Comparison of ENCODE assay signal across 8 cellular contexts in genomic region chr14:63770187-63770807, GRCh38. TPM values are rescaled to one million over a fixed set of nuclear protein-coding genes. Genes with fewer than 3 reads are reported as not detected.
DNase-seq lines count a peak whose midpoint lies in the region; ATAC-seq and TF ChIP-seq lines count a peak whose summit lies in the region.

No MANE protein-coding gene starts in this region.

- no peak overlapping the region for H3K9ac ChIP-seq in mammary epithelial cell (ENCODE audit: insufficient read depth, low read length)

- H4K20me1 ChIP-seq in mammary epithelial cell (ENCODE audit: insufficient read depth, low read length), result no peaks in the 10 kb centered on the region

- peak overlapping the region; percentile 49 for H3K27ac Mint-ChIP-seq in T-helper 2 cell treated with Interferon-gamma antibody and Interleukin-4, amounts not matched to agents 5 μg/mL and 100 μg/mL, for 36 hours
- H3K27ac Mint-ChIP-seq in stimulated activated naive CD8-positive, alpha-beta T cell treated with anti-CD3 and anti-CD28 coated beads, Interleukin-15, amount 100 ng/mL, for 72 hours, result no peak overlapping the region

- H3K27ac ChIP-seq in cardiac muscle cell (no peak overlapping the region), mammary epithelial cell (ENCODE audit: insufficient read depth, low read depth, low read length) (no peak overlapping the region)

- peak; percentile 67 for TF ChIP-seq CTCF in cardiac muscle cell (IDR thresholded peaks at IDR 0.05; ENCODE audit: low read depth, low read length)
- peak; percentile 54 to 72 for TF ChIP-seq CTCF in mammary epithelial cell (conservative IDR thresholded peaks at IDR 0.05 in 1 of 2, IDR thresholded peaks at IDR 0.05 in 1 of 2; ENCODE audit: extremely low read depth in 1 of 2, insufficient read depth in 1 of 2, low read depth in 1 of 2, low read length in 2 of 2)

- H3K4me3 ChIP-seq in cardiac muscle cell (no peak overlapping the region), mammary epithelial cell (replicated peaks in 1 of 3; ENCODE audit: insufficient read depth in 1 of 3, low read depth in 2 of 3, low read length in 3 of 3) (no peak overlapping the region)

- H2AFZ ChIP-seq in mammary epithelial cell (ENCODE audit: low read depth, low read length), result no peak overlapping the region

- peak in 1 of 2 donors; percentile 77 for DNase-seq in cardiac muscle cell (ENCODE audit: low read depth in 1 of 2, low spot score in 1 of 2)
- no peak for DNase-seq in cardiac septum (ENCODE audit: low spot score)
- DNase-seq in HT-29 (ENCODE audit: low spot score), result peak; percentile 59
- peak; percentile 14 for DNase-seq in T-helper 2 cell treated with Interferon-gamma antibody and Interleukin-4, amounts not matched to agents 5 μg/mL and 100 μg/mL, for 36 hours (ENCODE audit: low spot score)
- peak; percentile 40 for DNase-seq in mammary epithelial cell
- no peak for DNase-seq in left lobe of liver (ENCODE audit: low spot score)
- DNase-seq in stimulated activated naive CD8-positive, alpha-beta T cell treated with anti-CD3 and anti-CD28 coated beads, Interleukin-15, amount 100 ng/mL, for 72 hours, result peak; percentile 26 to 33
- no peak for DNase-seq in NCI-H2029 treated with DMSO at 0.1 percent for 48 hours (lab: John Stamatoyannopoulos, UW)

- no peaks in the 10 kb centered on the region for H3K9me3 ChIP-seq in cardiac muscle cell (ENCODE audit: low read depth)
- no peaks in the 10 kb centered on the region for H3K9me3 ChIP-seq in mammary epithelial cell (replicated peaks; ENCODE audit: insufficient read depth, low read length)

- peaks cover 10% of the 10 kb centered on the region for H3K4me1 Mint-ChIP-seq in T-helper 2 cell treated with Interferon-gamma antibody and Interleukin-4, amounts not matched to agents 5 μg/mL and 100 μg/mL, for 36 hours (ENCODE audit: low read depth)
- H3K4me1 Mint-ChIP-seq in stimulated activated naive CD8-positive, alpha-beta T cell treated with anti-CD3 and anti-CD28 coated beads, Interleukin-15, amount 100 ng/mL, for 72 hours, result no peaks in the 10 kb centered on the region

- H3K4me2 ChIP-seq in mammary epithelial cell (ENCODE audit: insufficient read depth, low read depth, low read length), result no peak overlapping the region

- peak; percentile 94 for ATAC-seq in left lobe of liver
- ATAC-seq in stimulated activated naive CD8-positive, alpha-beta T cell treated with anti-CD3 and anti-CD28 coated beads, Interleukin-15, amount 100 ng/mL, for 72 hours, result peak; percentile 79

- CTCF ChIA-PET in mammary epithelial cell (lab: Charles Lee; ENCODE audit: low non-redundant PET), result interaction anchor here (0.7 to 1.0 kb wide), 2 partner anchors 128 to 277 kb away, joined by 4 to 5 read pairs; no protein-coding TSS in a partner anchor

- H3K79me2 ChIP-seq in mammary epithelial cell (ENCODE audit: insufficient read depth, low read length), result no peaks in the 10 kb centered on the region

- H3K27me3 ChIP-seq in cardiac muscle cell, result no peaks in the 10 kb centered on the region
- no peaks in the 10 kb centered on the region for H3K27me3 ChIP-seq in mammary epithelial cell (ENCODE audit: insufficient read depth, low read length)

- 33% methylated on average over 3 of the region's 3 CpGs for WGBS in mammary epithelial cell (ENCODE audit: low coverage, missing lambda C conversion rate)

- H3K4me1 ChIP-seq in cardiac muscle cell (ENCODE audit: low read depth), result no peaks in the 10 kb centered on the region
- peaks cover 11% of the 10 kb centered on the region for H3K4me1 ChIP-seq in mammary epithelial cell (ENCODE audit: insufficient read depth, low read length)

- no peaks in the 10 kb centered on the region for H3K27me3 Mint-ChIP-seq in T-helper 2 cell treated with Interferon-gamma antibody and Interleukin-4, amounts not matched to agents 5 μg/mL and 100 μg/mL, for 36 hours (ENCODE audit: low read depth)
- no peaks in the 10 kb centered on the region for H3K27me3 Mint-ChIP-seq in stimulated activated naive CD8-positive, alpha-beta T cell treated with anti-CD3 and anti-CD28 coated beads, Interleukin-15, amount 100 ng/mL, for 72 hours

- no peaks in the 10 kb centered on the region for H3K36me3 ChIP-seq in cardiac muscle cell
- no peaks in the 10 kb centered on the region for H3K36me3 ChIP-seq in mammary epithelial cell (ENCODE audit: insufficient read depth, low read length)

- in situ Hi-C loops in mammary epithelial cell (cut with MboI; ENCODE audit: low sequenced_read_pairs in 2 of 2), result loop anchor here in 1 of 2 donors (25.0 kb wide), 1 partner anchor 383 kb away; no protein-coding TSS in a partner anchor

- no peaks in the 10 kb centered on the region for H3K36me3 Mint-ChIP-seq in T-helper 2 cell treated with Interferon-gamma antibody and Interleukin-4, amounts not matched to agents 5 μg/mL and 100 μg/mL, for 36 hours (ENCODE audit: low read depth)

- dilution Hi-C loops in mammary epithelial cell (cut with HindIII; ENCODE audit: low sequenced_read_pairs), result loop anchor here (10.0 kb wide), 1 partner anchor 45 kb away; the partner anchor contains the start of gene SGPP1

- no peaks in the 10 kb centered on the region for H3K9me3 Mint-ChIP-seq in T-helper 2 cell treated with Interferon-gamma antibody and Interleukin-4, amounts not matched to agents 5 μg/mL and 100 μg/mL, for 36 hours
- H3K9me3 Mint-ChIP-seq in stimulated activated naive CD8-positive, alpha-beta T cell treated with anti-CD3 and anti-CD28 coated beads, Interleukin-15, amount 100 ng/mL, for 72 hours, result no peaks in the 10 kb centered on the region

- intact Hi-C loops in cardiac septum (cut with DNase I), result no loop called here
- intact Hi-C loops in mammary epithelial cell (cut with micrococcal nuclease), result loop anchor here (1.0 to 5.0 kb wide), 5 partner anchors 41 to 381 kb away; partner anchors contain the start of genes PPP2R5E, SGPP1 and WDR89

- H3K4me3 Mint-ChIP-seq in T-helper 2 cell treated with Interferon-gamma antibody and Interleukin-4, amounts not matched to agents 5 μg/mL and 100 μg/mL, for 36 hours, result no peak overlapping the region
- H3K4me3 Mint-ChIP-seq in stimulated activated naive CD8-positive, alpha-beta T cell treated with anti-CD3 and anti-CD28 coated beads, Interleukin-15, amount 100 ng/mL, for 72 hours, result no peak overlapping the region

- no TSS peak for BruUV-seq in mammary epithelial cell (replicated peaks; lab: Mats Ljungman, UMichigan)

RNA-seq across cellular contexts. Expression of gene SGPP1, which starts 42.4 kb away (rescaled TPM):
- total RNA-seq in cardiac muscle cell, result 10.6 and 11.0 TPM in 2 replicates
- 12.2 and 17.5 TPM in 2 replicates for polyA plus RNA-seq in cardiac muscle cell
- total RNA-seq in cardiac septum, result 5.6 TPM
- 6.5 and 11.1 TPM in 2 replicates for total RNA-seq in HT-29 (2014; rRNA removed; shearing (Covaris generic))
- 10 to 100 TPM; 25.3 to 55.2 TPM for total RNA-seq in mammary epithelial cell
- 10.9 TPM for polyA plus RNA-seq in mammary epithelial cell
- polyA minus RNA-seq in mammary epithelial cell, result 3.2 TPM
- total RNA-seq in left lobe of liver, result 15.5 TPM

Comparison
In these comparisons a context has a peak if more than half of its experiments do, and no peak if none do; other contexts are left out.
1. DNase-seq: peak in HT-29 (single experiment), T-helper 2 cell treated with Interferon-gamma antibody and Interleukin-4, amounts not matched to agents 5 μg/mL and 100 μg/mL, for 36 hours (single experiment), mammary epithelial cell (single experiment) and stimulated activated naive CD8-positive, alpha-beta T cell treated with anti-CD3 and anti-CD28 coated beads, Interleukin-15, amount 100 ng/mL, for 72 hours (2 of 2); none in cardiac septum (single experiment), left lobe of liver (single experiment) and NCI-H2029 treated with DMSO at 0.1 percent for 48 hours (single experiment).